In the genomic region with DNA sequence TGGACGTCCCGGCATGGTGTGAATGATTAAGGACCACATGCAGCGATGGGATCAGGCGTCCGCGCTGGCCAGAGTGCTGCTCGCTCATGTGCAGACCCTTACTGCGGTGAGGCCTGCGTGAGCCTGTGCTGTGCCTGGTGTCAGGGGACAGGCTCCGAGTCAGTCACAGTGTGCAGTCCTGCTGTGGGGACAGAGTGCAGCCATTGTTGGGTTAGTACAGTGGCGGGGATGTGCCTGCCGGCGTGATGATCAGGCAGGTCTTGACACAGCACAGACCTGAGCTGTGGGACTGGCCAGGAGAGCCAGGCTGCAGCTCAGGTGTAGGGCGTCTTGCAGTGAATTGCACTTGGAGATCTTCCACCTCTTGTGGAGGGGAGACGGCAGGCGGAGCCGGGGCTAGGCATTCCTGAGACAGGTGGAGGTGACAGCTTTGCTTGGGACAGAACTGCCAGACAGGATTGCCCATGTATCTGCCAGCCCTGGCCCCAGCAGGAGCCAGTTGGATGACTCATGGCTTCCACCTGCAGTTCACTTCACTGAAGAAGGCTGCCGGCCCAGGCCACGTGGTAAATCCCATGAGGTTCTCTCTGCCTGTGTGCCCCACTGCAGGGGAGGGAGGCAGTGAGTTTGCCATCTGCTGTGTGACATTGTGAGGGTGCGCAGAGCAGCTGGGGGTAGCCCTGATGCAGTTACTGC, we compare ENCODE assay signal across 10 cellular contexts. TPM values are rescaled to one million over a fixed set of nuclear protein-coding genes. Genes with fewer than 3 reads are reported as not detected.
DNase-seq lines count a peak whose midpoint lies in the region; ATAC-seq, FAIRE-seq and TF ChIP-seq lines count a peak whose summit lies in the region.
"Had no signal": no experiment of that assay in that cellular context is flagged by ENCODE, and none has a peak within 500 bp of the region (broad histone marks: within the 10 kb centered on the region; RNA-seq: fewer than 3 reads in every experiment).

No MANE protein-coding gene starts in this region.

- H3K18ac ChIP-seq in mesendoderm (ENCODE audit: low read length): no peak overlapping the region

- no peak overlapping the region for H2BK120ac ChIP-seq in mesendoderm (ENCODE audit: low read depth, low read length)

- H2BK15ac ChIP-seq in mesendoderm (replicated peaks; ENCODE audit: low read depth): no peak overlapping the region

- WGBS in mesendoderm (ENCODE audit: extremely low coverage, insufficient coverage, low lambda C conversion rate): no CpG with 5 or more reads among the region's 20 CpGs

- H2AK5ac ChIP-seq in mesendoderm (ENCODE audit: low read length): no peak overlapping the region

- no peak for ATAC-seq in HG03135 (IDR thresholded peaks at IDR 0.05; ENCODE audit: unreplicated experiment)

- H3K79me1 ChIP-seq in mesendoderm (ENCODE audit: low read length): peaks cover 10% of the 10 kb centered on the region

- no peak overlapping the region for H3K4me2 ChIP-seq in mesendoderm (ENCODE audit: low read length)

- no peak overlapping the region for H4K8ac ChIP-seq in mesendoderm (ENCODE audit: low read depth, low read length)

- CTCF ChIA-PET in Calu3 (lab: Charles Lee): interaction anchor here (0.6 to 1.0 kb wide), 2 partner anchors 15 to 25 kb away, joined by 4 to 13 read pairs; no protein-coding TSS in a partner anchor

- no peaks in the 10 kb centered on the region for H3K27me3 Mint-ChIP-seq in Calu3 (ENCODE audit: unreplicated experiment)

- H3K4me3 ChIP-seq in bronchial epithelial cell (ENCODE audit: low read depth, low read length) (no peak overlapping the region), mesendoderm (ENCODE audit: low read length) (no peak overlapping the region)

- TF ChIP-seq CTCF in Calu3 (IDR thresholded peaks at IDR 0.05; ENCODE audit: unreplicated experiment) (no peak), bronchial epithelial cell (IDR thresholded peaks at IDR 0.05; ENCODE audit: insufficient read depth, low read length, severe bottlenecking) (no peak), GM10266 (IDR thresholded peaks at IDR 0.05; ENCODE audit: control insufficient read depth, insufficient read depth, low read depth, missing control alignments) (no peak)

- FAIRE-seq in bronchial epithelial cell (lab: Jason Lieb, UNC): peak; percentile 93

- H3K27me3 ChIP-seq in bronchial epithelial cell (ENCODE audit: control insufficient read depth, insufficient read depth, low read length) (no peaks in the 10 kb centered on the region), mesendoderm (ENCODE audit: insufficient read depth, low read length, poor library complexity) (no peaks in the 10 kb centered on the region)

- H2BK5ac ChIP-seq in mesendoderm (ENCODE audit: low read length): no peak overlapping the region

- H3K27ac ChIP-seq in mesendoderm (ENCODE audit: low read depth, low read length): no peak overlapping the region

- H3K4me1 ChIP-seq in mesendoderm (ENCODE audit: control insufficient read depth, low read depth, low read length): no peaks in the 10 kb centered on the region

- H3K23ac ChIP-seq in mesendoderm (ENCODE audit: low read length): no peak overlapping the region

- no peak overlapping the region for H3K9ac ChIP-seq in mesendoderm (ENCODE audit: low read length)

- H3K4me3 Mint-ChIP-seq in Calu3 (ENCODE audit: low read depth, unreplicated experiment): no peak overlapping the region

- no peak overlapping the region for H3K56ac ChIP-seq in mesendoderm (ENCODE audit: low read length)

- no peak overlapping the region for H4K5ac ChIP-seq in mesendoderm (ENCODE audit: low read length)

- H3K9me3 Mint-ChIP-seq in Calu3 (ENCODE audit: low read depth, unreplicated experiment): no peaks in the 10 kb centered on the region

- H3K4ac ChIP-seq in mesendoderm (ENCODE audit: low read depth, low read length): no peak overlapping the region

- no TSS peak for BruUV-seq in Calu3 (replicated peaks; lab: Mats Ljungman, UMichigan)

- peaks cover 8% of the 10 kb centered on the region for H3K4me1 Mint-ChIP-seq in Calu3 (ENCODE audit: low read depth, unreplicated experiment)

- no peak overlapping the region for H3K27ac Mint-ChIP-seq in Calu3 (ENCODE audit: unreplicated experiment)

- peaks cover 80% of the 10 kb centered on the region for H3K36me3 Mint-ChIP-seq in Calu3 (ENCODE audit: insufficient read depth, unreplicated experiment)

- H3K36me3 ChIP-seq in bronchial epithelial cell (ENCODE audit: control insufficient read depth, insufficient read depth, low read length): peaks cover 54% of the 10 kb centered on the region
- peaks cover 44% of the 10 kb centered on the region for H3K36me3 ChIP-seq in mesendoderm (ENCODE audit: control insufficient read depth, insufficient read depth, low read length)

- H3K79me2 ChIP-seq in mesendoderm (ENCODE audit: control insufficient read depth, insufficient read depth, low read length): no peaks in the 10 kb centered on the region

- DNase-seq in Calu3 (peak; percentile 75), NCI-H1436 (lab: John Stamatoyannopoulos, UW) (peak; percentile 62), bronchial epithelial cell (ENCODE audit: low read depth) (peak; percentile 76), mesendoderm (peak; percentile 37), GM10266 (ENCODE audit: extremely low spot score) (no peak), amniotic stem cell (lab: John Stamatoyannopoulos, UW) (no peak), GM03348 (ENCODE audit: low spot score) (no peak)
- DNase-seq: central memory CD4-positive, alpha-beta T cell; stimulated activated CD8-positive, alpha-beta memory T cell treated with anti-CD3 and anti-CD28 coated beads, Interleukin-4, amount 100 ng/mL, for 48 hours had no signal

- intact Hi-C loops in Calu3 (cut with micrococcal nuclease; ENCODE audit: unreplicated experiment): no loop called here

RNA-seq across cellular contexts. Expression of a gene that starts 17.3 kb away (rescaled TPM):
- total RNA-seq in Calu3 (2022): 74.8 and 79.6 TPM in 2 replicates
- total RNA-seq in bronchial epithelial cell: 32.3 and 38.7 TPM in 2 replicates
- 53.2 TPM for polyA plus RNA-seq in mesendoderm (2013, experiment 1 of 2)
- 50.3 TPM for polyA plus RNA-seq in mesendoderm (2013, experiment 2 of 2)

RNA-seq across cellular contexts. Expression of a gene that starts 56.2 kb away (rescaled TPM):
- 48.0 and 53.5 TPM in 2 replicates for total RNA-seq in Calu3 (2022)
- total RNA-seq in bronchial epithelial cell: 0.13 and 0.26 TPM in 2 replicates
- polyA plus RNA-seq in mesendoderm (2013, experiment 1 of 2): 34.5 TPM
- polyA plus RNA-seq in mesendoderm (2013, experiment 2 of 2): 34.6 TPM

Comparison
In these comparisons a context has a peak if more than half of its experiments do, and no peak if none do; other contexts are left out.
1. DNase-seq: peak in Calu3 (single experiment), NCI-H1436 (single experiment), bronchial epithelial cell (single experiment) and mesendoderm (single experiment); none in GM10266 (single experiment), amniotic stem cell (single experiment) and GM03348 (single experiment).
2. RNA of a gene that starts 56.2 kb away (total RNA-seq): 48.0 to 53.5 TPM in Calu3; 0.13 to 0.26 TPM in bronchial epithelial cell; every median in the first group is over 10 times any median in the second.